In genomic region chr21:18349468-18349867, GRCh38 we compare ENCODE assay signal across 25 cellular contexts. TPM values are rescaled to one million over a fixed set of nuclear protein-coding genes. Genes with fewer than 3 reads are reported as not detected.
"Had no signal": no experiment of that assay in that cellular context is flagged by ENCODE, and none has a peak within 500 bp of the region (broad histone marks: within the 10 kb centered on the region; RNA-seq: fewer than 3 reads in every experiment).

No MANE protein-coding gene starts in this region.

- H3K36me3 ChIP-seq: Peyer's patch, SJCRH30 had no signal

- H3K4me1 ChIP-seq: Peyer's patch, SJCRH30 had no signal

- ATAC-seq: HepG2, SK-N-SH treated with all-trans-retinoic acid at 6 μM for 48 hours had no signal

- H3K4me3 ChIP-seq: PC-9, Peyer's patch, SJCRH30 had no signal

- H3K9me3 ChIP-seq: Peyer's patch, SJCRH30 had no signal

- H2AFZ ChIP-seq: PC-9 had no signal

- H3K27ac ChIP-seq: PC-9, Peyer's patch, SJCRH30 had no signal

- H3K4me2 ChIP-seq: PC-9 had no signal

- DNase-seq: IMR-90; Kasumi-1; KG1; MM.1S; NCI-H1048; NCI-H1105; NCI-H1417; NCI-H146; NCI-H1694 treated with DMSO at 0.1 percent for 48 hours; NCI-H1930; NCI-H2081; NCI-H2107; NCI-H524; NCI-H69; NCI-H774; NK-92 treated with Interleukin-12 subunit alpha and Interleukin-12 subunit beta, amount 100 ng/mL, for 24 hours; PC-9; Peyer's patch; SHP77 treated with DMSO at 0.1 percent for 48 hours; SJCRH30 had no signal

- H3K27me3 ChIP-seq: Peyer's patch, SJCRH30 had no signal

RNA-seq across cellular contexts. Expression of gene TMPRSS15, which starts 54.1 kb away (rescaled TPM):
- total RNA-seq: HepG2; HT1080; IMR-90; PC-9; Right ventricle myocardium inferior; SJCRH30; T-helper 1 cell treated with Interleukin-12 subunit alpha and Interleukin-12 subunit beta and Interleukin-4 antibody, amounts not matched to agents 30 ng/mL and 1 ng/mL, for 36 hours had no signal
